9 cellular contexts compared by ENCODE assay signal in the genomic region with DNA sequence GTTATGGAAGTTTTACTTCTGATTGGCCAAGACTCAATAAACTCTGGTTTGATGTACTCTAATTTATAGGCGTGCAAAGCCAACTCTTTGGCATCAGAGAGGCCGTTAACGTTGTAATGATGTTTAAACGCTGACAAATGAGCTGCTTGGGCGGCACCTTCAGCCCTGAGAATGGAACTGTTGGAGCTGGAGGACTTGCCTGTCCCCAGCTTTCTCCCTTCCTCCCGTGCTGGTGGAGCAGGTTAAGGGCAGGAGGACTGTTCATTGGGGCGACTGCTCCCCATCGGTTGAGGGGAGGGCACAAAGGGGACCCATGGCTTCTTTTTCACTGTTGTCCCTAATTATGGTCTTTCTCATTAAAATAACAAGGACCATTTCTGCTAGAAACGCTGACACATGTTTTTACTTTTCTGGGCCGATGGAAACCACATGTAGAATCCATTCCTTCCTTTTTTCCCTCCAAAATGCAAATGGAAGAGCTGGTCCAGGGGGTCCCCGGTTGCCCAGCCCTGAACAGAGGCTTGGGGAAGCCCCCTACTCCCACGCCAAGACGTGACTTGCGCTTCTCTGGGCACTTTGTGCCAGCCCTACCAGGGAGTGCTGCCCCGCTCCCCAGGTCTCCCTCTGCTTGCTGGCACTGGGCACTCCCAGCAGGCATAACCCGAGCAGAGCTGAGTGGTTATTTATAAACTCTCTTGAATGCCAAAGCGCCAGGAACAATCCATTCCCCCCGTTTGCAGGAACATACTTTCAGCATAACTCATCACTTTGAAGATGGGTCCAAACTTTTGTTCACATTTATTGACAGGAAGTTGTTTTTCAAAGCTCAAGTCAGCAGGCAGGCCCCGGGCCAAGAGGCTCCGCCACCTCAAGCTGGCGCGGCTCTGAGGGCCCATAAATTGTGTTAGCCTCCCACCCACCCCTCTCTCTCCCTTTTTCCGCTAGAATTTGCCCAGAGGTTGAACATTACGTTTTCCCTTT.
DNase-seq lines count a peak whose midpoint lies in the region; ATAC-seq, FAIRE-seq and TF ChIP-seq lines count a peak whose summit lies in the region.
"Had no signal": no experiment of that assay in that cellular context is flagged by ENCODE, and none has a peak within 500 bp of the region (broad histone marks: within the 10 kb centered on the region; RNA-seq: fewer than 3 reads in every experiment).

No MANE protein-coding gene starts in this region.

- no peak for FAIRE-seq in small intestine (lab: Jason Lieb, UNC)
- FAIRE-seq: colon had no signal

- TF ChIP-seq CTCF in BJ (IDR thresholded peaks at IDR 0.05; ENCODE audit: insufficient read depth, low read depth, low read length) (no peak), RWPE2 (IDR thresholded peaks at IDR 0.05; ENCODE audit: poor library complexity, severe bottlenecking) (no peak), fibroblast of villous mesenchyme (IDR thresholded peaks at IDR 0.05; ENCODE audit: insufficient read depth, low read depth, low read length) (no peak), ovary (IDR thresholded peaks at IDR 0.05) (no peak)
- TF ChIP-seq CTCF in CD4-positive, alpha-beta T cell (IDR thresholded peaks at IDR 0.05), result no peak

- CTCF ChIA-PET in BJ (lab: Yijun Ruan, JAX), result interaction anchor here (0.5 to 2.0 kb wide), 5 partner anchors 68 to 239 kb away, joined by 3 to 7 read pairs (median 3); no protein-coding TSS in a partner anchor
- CTCF ChIA-PET in CD4-positive, alpha-beta T cell (lab: Charles Lee), result no interaction called here

- no peak overlapping the region for H3K27ac Mint-ChIP-seq in activated naive CD8-positive, alpha-beta T cell treated with anti-CD3 and anti-CD28 coated beads, Interleukin-2, amount 50 U/mL, for 24 hours
- no peak overlapping the region for H3K27ac Mint-ChIP-seq in CD4-positive, alpha-beta T cell

- H3K27ac ChIP-seq in RWPE2 (ENCODE audit: poor library complexity, severe bottlenecking) (peak overlapping the region; percentile 53), ovary (no peak overlapping the region), small intestine (ENCODE audit: low read depth in 1 of 2, low read length in 1 of 2) (no peak overlapping the region)
- no peak overlapping the region for H3K27ac ChIP-seq in CD4-positive, alpha-beta T cell (ENCODE audit: low read depth, low read length)

- DNase-seq in BJ (ENCODE audit: low read depth) (peak; percentile 86), RWPE2 (ENCODE audit: low spot score) (no peak), fibroblast of villous mesenchyme (ENCODE audit: low read depth) (peak; percentile 81), ovary (peak; percentile 46 to 81 (median 60)), small intestine (no peak)
- no peak for DNase-seq in activated naive CD8-positive, alpha-beta T cell treated with anti-CD3 and anti-CD28 coated beads, Interleukin-2, amount 50 U/mL, for 24 hours
- no peak for DNase-seq in CD4-positive, alpha-beta T cell

- no peaks in the 10 kb centered on the region for H3K9me3 Mint-ChIP-seq in activated naive CD8-positive, alpha-beta T cell treated with anti-CD3 and anti-CD28 coated beads, Interleukin-2, amount 50 U/mL, for 24 hours
- no peaks in the 10 kb centered on the region for H3K9me3 Mint-ChIP-seq in CD4-positive, alpha-beta T cell

- no peak overlapping the region for H3K4me3 ChIP-seq in BJ (ENCODE audit: low read depth, low read length)
- no peak overlapping the region for H3K4me3 ChIP-seq in RWPE2 (ENCODE audit: severe bottlenecking)
- H3K4me3 ChIP-seq in fibroblast of villous mesenchyme (ENCODE audit: low read depth, low read length), result no peak overlapping the region
- no peak overlapping the region for H3K4me3 ChIP-seq in ovary
- no peak overlapping the region for H3K4me3 ChIP-seq in small intestine (ENCODE audit: low read depth in 1 of 2, low read length in 2 of 2)

- H3K4me3 Mint-ChIP-seq in activated naive CD8-positive, alpha-beta T cell treated with anti-CD3 and anti-CD28 coated beads, Interleukin-2, amount 50 U/mL, for 24 hours, result no peak overlapping the region
- no peak overlapping the region for H3K4me3 Mint-ChIP-seq in CD4-positive, alpha-beta T cell

- peaks cover 9% of the 10 kb centered on the region for H3K27me3 Mint-ChIP-seq in activated naive CD8-positive, alpha-beta T cell treated with anti-CD3 and anti-CD28 coated beads, Interleukin-2, amount 50 U/mL, for 24 hours
- peaks cover 14% of the 10 kb centered on the region for H3K27me3 Mint-ChIP-seq in CD4-positive, alpha-beta T cell

- intact Hi-C loops in ovary (cut with DNase I), result loop anchor here in 1 of 4 donors (5.0 to 10.0 kb wide), 2 partner anchors 75 to 108 kb away; no protein-coding TSS in a partner anchor
- intact Hi-C loops in CD4-positive, alpha-beta T cell (cut with DNase I, micrococcal nuclease), result no loop called here

- TF ChIP-seq EP300 in ovary (IDR thresholded peaks at IDR 0.05), result no peak

- no peaks in the 10 kb centered on the region for H3K27me3 ChIP-seq in BJ (ENCODE audit: control insufficient read depth, insufficient read depth, low read length)
- no peaks in the 10 kb centered on the region for H3K27me3 ChIP-seq in RWPE2 (ENCODE audit: insufficient read depth, poor library complexity, severe bottlenecking)
- no peaks in the 10 kb centered on the region for H3K27me3 ChIP-seq in ovary
- no peaks in the 10 kb centered on the region for H3K27me3 ChIP-seq in small intestine (ENCODE audit: control insufficient read depth in 2 of 2, insufficient read depth in 2 of 2, low read length in 2 of 2)
- H3K27me3 ChIP-seq in CD4-positive, alpha-beta T cell (ENCODE audit: control insufficient read depth, insufficient read depth, low read length), result peaks cover 4% of the 10 kb centered on the region

- POLR2A ChIA-PET in BJ (lab: Charles Lee), result no interaction called here
- POLR2A ChIA-PET in CD4-positive, alpha-beta T cell (lab: Charles Lee), result no interaction called here

- WGBS in ovary, 3 donors, result 27 to 40% (median 35%) methylated on average over 24 of the region's 24 CpGs
- WGBS in small intestine, 3 donors, result 48 to 59% (median 57%) methylated on average over 24 of the region's 24 CpGs

- no peak for TF ChIP-seq POLR2A in ovary (IDR thresholded peaks at IDR 0.05)

- no peaks in the 10 kb centered on the region for H3K4me1 Mint-ChIP-seq in activated naive CD8-positive, alpha-beta T cell treated with anti-CD3 and anti-CD28 coated beads, Interleukin-2, amount 50 U/mL, for 24 hours
- H3K4me1 Mint-ChIP-seq in CD4-positive, alpha-beta T cell (ENCODE audit: low read depth), result peaks cover 7% of the 10 kb centered on the region

- H3K9me3 ChIP-seq in RWPE2 (ENCODE audit: severe bottlenecking), result no peaks in the 10 kb centered on the region
- H3K9me3 ChIP-seq in ovary, result no peaks in the 10 kb centered on the region
- no peaks in the 10 kb centered on the region for H3K9me3 ChIP-seq in small intestine (ENCODE audit: control insufficient read depth, low read depth)
- H3K9me3 ChIP-seq in CD4-positive, alpha-beta T cell (ENCODE audit: control insufficient read depth, low read length), result no peaks in the 10 kb centered on the region

- ATAC-seq in RWPE2 (ENCODE audit: low read depth) (peak; percentile 97), GM18868 (IDR thresholded peaks at IDR 0.05; ENCODE audit: unreplicated experiment) (no peak)
- ATAC-seq in activated naive CD8-positive, alpha-beta T cell treated with anti-CD3 and anti-CD28 coated beads, Interleukin-2, amount 50 U/mL, for 24 hours, result no peak
- no peak for ATAC-seq in CD4-positive, alpha-beta T cell (ENCODE audit: poor library complexity)

- H3K36me3 ChIP-seq in BJ (ENCODE audit: control insufficient read depth, insufficient read depth, low read length) (no peaks in the 10 kb centered on the region), RWPE2 (ENCODE audit: low read depth) (no peaks in the 10 kb centered on the region), ovary (no peaks in the 10 kb centered on the region), small intestine (ENCODE audit: control insufficient read depth in 2 of 2, insufficient read depth in 2 of 2, low read length in 2 of 2) (no peaks in the 10 kb centered on the region)

- H3K4me1 ChIP-seq in RWPE2 (ENCODE audit: insufficient read depth, poor library complexity, severe bottlenecking), result peaks cover 21% of the 10 kb centered on the region
- peaks cover 8% of the 10 kb centered on the region for H3K4me1 ChIP-seq in ovary (ENCODE audit: insufficient read depth)
- H3K4me1 ChIP-seq in small intestine (ENCODE audit: control insufficient read depth in 2 of 2, insufficient read depth in 1 of 2, low read depth in 1 of 2, low read length in 1 of 2), result no peaks in the 10 kb centered on the region

- no peaks in the 10 kb centered on the region for H3K36me3 Mint-ChIP-seq in activated naive CD8-positive, alpha-beta T cell treated with anti-CD3 and anti-CD28 coated beads, Interleukin-2, amount 50 U/mL, for 24 hours (ENCODE audit: low read depth)
- no peaks in the 10 kb centered on the region for H3K36me3 Mint-ChIP-seq in CD4-positive, alpha-beta T cell (ENCODE audit: low read depth)

Comparison
In these comparisons a context has a peak if more than half of its experiments do, and no peak if none do; other contexts are left out.
1. DNase-seq: peak in BJ (single experiment), fibroblast of villous mesenchyme (single experiment) and ovary (5 of 5); none in RWPE2 (single experiment), small intestine (single experiment), activated naive CD8-positive, alpha-beta T cell treated with anti-CD3 and anti-CD28 coated beads, Interleukin-2, amount 50 U/mL, for 24 hours (single experiment) and CD4-positive, alpha-beta T cell (0 of 10).